ENCODE assay signal across 7 cellular contexts in genomic region chr2:85584354-85584856, GRCh38. TPM values are rescaled to one million over a fixed set of nuclear protein-coding genes. Genes with fewer than 3 reads are reported as not detected.
DNase-seq lines count a peak whose midpoint lies in the region; ATAC-seq and TF ChIP-seq lines count a peak whose summit lies in the region.

VAMP5 (plus strand) TSS chr2:85584431; CDS start chr2:85584491, 60 bp downstream.

- H3K4me3 ChIP-seq in cardiac muscle cell (no peak within 1 kb of the TSS), psoas muscle (peak within 1 kb of the TSS; percentile 81)

- H3K4me1 ChIP-seq in cardiac muscle cell (ENCODE audit: low read depth) (peaks cover 25% of the 10 kb centered on the region), psoas muscle (peaks cover 50% of the 10 kb centered on the region)

- no peaks in the 10 kb centered on the region for H3K36me3 ChIP-seq in cardiac muscle cell
- no peaks in the 10 kb centered on the region for H3K36me3 ChIP-seq in psoas muscle (ENCODE audit: insufficient read depth in 1 of 2, low read depth in 1 of 2)

- H3K27me3 ChIP-seq in cardiac muscle cell: no peaks in the 10 kb centered on the region
- H3K27me3 ChIP-seq in psoas muscle (ENCODE audit: insufficient read depth in 3 of 3, low read length in 2 of 3): no peaks in the 10 kb centered on the region

- WGBS in psoas muscle, 3 donors: 0 to 2% (median 1%) methylated on average over 40 to 52 of the region's 52 CpGs

- H3K9me3 ChIP-seq in cardiac muscle cell (ENCODE audit: low read depth): no peaks in the 10 kb centered on the region
- no peaks in the 10 kb centered on the region for H3K9me3 ChIP-seq in psoas muscle

- peak; percentile 19 for DNase-seq in activated naive CD4-positive, alpha-beta T cell treated with Interleukin-2 at 50 U/mL for 16 hours
- DNase-seq in cardiac muscle cell (ENCODE audit: low read depth in 1 of 2, low spot score in 1 of 2): peak in 1 of 2 donors; percentile 41
- peak; percentile 56 to 70 for DNase-seq in psoas muscle
- DNase-seq in NCI-H187 treated with DMSO at 0.1 percent for 48 hours (lab: John Stamatoyannopoulos, UW): no peak

- TF ChIP-seq CTCF in cardiac muscle cell (IDR thresholded peaks at IDR 0.05; ENCODE audit: low read depth, low read length) (no peak), psoas muscle (IDR thresholded peaks at IDR 0.05) (no peak)

- intact Hi-C loops in psoas muscle (cut with DNase I): no loop called here

- H3K27ac ChIP-seq in cardiac muscle cell (peak within 1 kb of the TSS; percentile 40), psoas muscle (peak within 1 kb of the TSS; percentile 89)

- ATAC-seq in GM19035 (IDR thresholded peaks at IDR 0.05; ENCODE audit: unreplicated experiment): peak; percentile 42
- peak; percentile 34 for ATAC-seq in HG03354 (IDR thresholded peaks at IDR 0.05; ENCODE audit: poor library complexity, severe bottlenecking, unreplicated experiment)
- peak; percentile 36 to 66 (median 54) for ATAC-seq in psoas muscle
- ATAC-seq in GM21360 (IDR thresholded peaks at IDR 0.05; ENCODE audit: unreplicated experiment): no peak

RNA-seq across cellular contexts. Expression of gene VAMP5, which starts in this region (rescaled TPM):
- total RNA-seq in cardiac muscle cell: 6.7 and 7.7 TPM in 2 replicates
- 19.1 and 28.1 TPM in 2 replicates for polyA plus RNA-seq in cardiac muscle cell
- 10 to 100 TPM; 58.1 to 95.0 (median 83.2) TPM for total RNA-seq in psoas muscle
- 100 to 1,000 TPM; 106 to 149 (median 128) TPM for polyA plus RNA-seq in psoas muscle
